Comparison of ENCODE assay signal across 1 cellular context in the genomic region with DNA sequence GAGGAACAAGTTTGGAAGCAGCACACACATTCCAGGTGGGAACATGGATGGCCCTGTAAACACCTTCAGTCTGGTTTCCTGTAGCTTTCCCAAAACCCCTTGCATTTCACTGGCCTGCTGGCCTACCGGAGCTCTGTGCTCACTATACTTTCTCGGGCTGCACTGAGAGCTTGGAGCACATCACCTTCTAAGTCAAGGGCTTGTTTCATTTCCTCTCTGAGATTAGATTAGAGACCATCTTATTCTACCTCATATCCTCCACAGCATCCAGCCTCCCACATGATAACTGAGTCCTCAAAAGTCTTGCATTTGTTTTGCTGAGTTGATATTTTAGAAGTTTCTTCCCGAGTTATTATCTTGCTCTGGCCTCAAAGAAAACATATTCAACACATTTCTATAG.
TF ChIP-seq lines count a peak whose summit lies in the region.

No MANE protein-coding gene starts in this region.

TF ChIP-seq in SK-N-SH, 30 proteins besides CTCF, POLR2A, EP300 and RAD21 (continued from another document):
- TF ChIP-seq, protein P1, sequence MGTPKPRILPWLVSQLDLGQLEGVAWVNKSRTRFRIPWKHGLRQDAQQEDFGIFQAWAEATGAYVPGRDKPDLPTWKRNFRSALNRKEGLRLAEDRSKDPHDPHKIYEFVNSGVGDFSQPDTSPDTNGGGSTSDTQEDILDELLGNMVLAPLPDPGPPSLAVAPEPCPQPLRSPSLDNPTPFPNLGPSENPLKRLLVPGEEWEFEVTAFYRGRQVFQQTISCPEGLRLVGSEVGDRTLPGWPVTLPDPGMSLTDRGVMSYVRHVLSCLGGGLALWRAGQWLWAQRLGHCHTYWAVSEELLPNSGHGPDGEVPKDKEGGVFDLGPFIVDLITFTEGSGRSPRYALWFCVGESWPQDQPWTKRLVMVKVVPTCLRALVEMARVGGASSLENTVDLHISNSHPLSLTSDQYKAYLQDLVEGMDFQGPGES (IDR thresholded peaks at IDR 0.05; ENCODE audit: low read depth, low read length): no peak
- no peak for TF ChIP-seq RXRA (IDR thresholded peaks at IDR 0.05; ENCODE audit: borderline replicate concordance, low read depth)
- TF ChIP-seq SIN3A (IDR thresholded peaks at IDR 0.05; ENCODE audit: borderline replicate concordance, low read depth, low read length): no peak
- no peak for TF ChIP-seq RCOR1 (IDR thresholded peaks at IDR 0.05; ENCODE audit: low read length)
- TF ChIP-seq POLR2AphosphoS5 (IDR thresholded peaks at IDR 0.05; ENCODE audit: low read depth, low read length): no peak
- TF ChIP-seq MEF2A (IDR thresholded peaks at IDR 0.05; ENCODE audit: borderline replicate concordance, low read depth): no peak
- TF ChIP-seq, protein P2, sequence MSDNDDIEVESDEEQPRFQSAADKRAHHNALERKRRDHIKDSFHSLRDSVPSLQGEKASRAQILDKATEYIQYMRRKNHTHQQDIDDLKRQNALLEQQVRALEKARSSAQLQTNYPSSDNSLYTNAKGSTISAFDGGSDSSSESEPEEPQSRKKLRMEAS (IDR thresholded peaks at IDR 0.05; ENCODE audit: low read depth): no peak
- TF ChIP-seq, protein P3, sequence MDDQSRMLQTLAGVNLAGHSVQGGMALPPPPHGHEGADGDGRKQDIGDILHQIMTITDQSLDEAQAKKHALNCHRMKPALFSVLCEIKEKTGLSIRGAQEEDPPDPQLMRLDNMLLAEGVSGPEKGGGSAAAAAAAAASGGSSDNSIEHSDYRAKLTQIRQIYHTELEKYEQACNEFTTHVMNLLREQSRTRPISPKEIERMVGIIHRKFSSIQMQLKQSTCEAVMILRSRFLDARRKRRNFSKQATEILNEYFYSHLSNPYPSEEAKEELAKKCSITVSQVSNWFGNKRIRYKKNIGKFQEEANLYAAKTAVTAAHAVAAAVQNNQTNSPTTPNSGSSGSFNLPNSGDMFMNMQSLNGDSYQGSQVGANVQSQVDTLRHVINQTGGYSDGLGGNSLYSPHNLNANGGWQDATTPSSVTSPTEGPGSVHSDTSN (IDR thresholded peaks at IDR 0.05): no peak
- no peak for TF ChIP-seq TAF1 (IDR thresholded peaks at IDR 0.05; ENCODE audit: borderline replicate concordance, low read depth, low read length)
- no peak for TF ChIP-seq TEAD4 (IDR thresholded peaks at IDR 0.05; ENCODE audit: borderline replicate concordance, insufficient read depth)
- TF ChIP-seq FOSL2 (IDR thresholded peaks at IDR 0.05; ENCODE audit: borderline replicate concordance, low read depth): no peak
- TF ChIP-seq, protein P4, sequence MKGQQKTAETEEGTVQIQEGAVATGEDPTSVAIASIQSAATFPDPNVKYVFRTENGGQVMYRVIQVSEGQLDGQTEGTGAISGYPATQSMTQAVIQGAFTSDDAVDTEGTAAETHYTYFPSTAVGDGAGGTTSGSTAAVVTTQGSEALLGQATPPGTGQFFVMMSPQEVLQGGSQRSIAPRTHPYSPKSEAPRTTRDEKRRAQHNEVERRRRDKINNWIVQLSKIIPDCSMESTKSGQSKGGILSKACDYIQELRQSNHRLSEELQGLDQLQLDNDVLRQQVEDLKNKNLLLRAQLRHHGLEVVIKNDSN (IDR thresholded peaks at IDR 0.05; ENCODE audit: borderline replicate concordance, low read depth): no peak
- TF ChIP-seq GATA2 (CRISPR knock-in tag; IDR thresholded peaks at IDR 0.05): no peak
- no peak for TF ChIP-seq TCF12 (IDR thresholded peaks at IDR 0.05)
- TF ChIP-seq GABPA (IDR thresholded peaks at IDR 0.05; ENCODE audit: low read depth): no peak
